7 cellular contexts compared by ENCODE assay signal in the genomic region with DNA sequence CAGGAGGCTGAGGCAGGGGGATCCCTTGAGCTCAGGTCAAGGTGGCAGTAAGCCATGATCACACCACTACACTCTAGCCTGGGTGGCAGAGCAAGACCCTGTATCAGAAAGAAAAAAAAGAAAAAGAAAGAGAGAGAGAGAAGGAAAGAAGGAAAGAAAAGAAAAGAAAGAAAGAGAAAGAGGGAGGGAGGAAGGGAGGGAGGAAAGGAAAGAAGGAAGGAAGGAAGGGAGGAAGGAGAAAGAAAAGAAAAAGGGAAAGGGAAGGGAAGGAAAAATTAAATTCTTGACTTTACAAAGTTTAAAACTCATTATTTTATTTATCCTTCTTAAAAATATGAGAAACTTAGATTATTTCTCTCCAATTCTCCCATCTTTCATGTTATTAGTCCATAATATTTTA.
"Had no signal": no experiment of that assay in that cellular context is flagged by ENCODE, and none has a peak within 500 bp of the region (broad histone marks: within the 10 kb centered on the region; RNA-seq: fewer than 3 reads in every experiment).

No MANE protein-coding gene starts in this region.

- FAIRE-seq: H1, HTR-8/SVneo had no signal

- H3K4me3 ChIP-seq: GM23338, HAP-1 had no signal

- H2AFZ ChIP-seq: GM23338 had no signal

- H3K36me3 ChIP-seq: HAP-1 had no signal

- ATAC-seq: GM23338, HCT116 had no signal

- DNase-seq: H7, KG1 had no signal

- H3K4me2 ChIP-seq: GM23338 had no signal
